In the genomic region with DNA sequence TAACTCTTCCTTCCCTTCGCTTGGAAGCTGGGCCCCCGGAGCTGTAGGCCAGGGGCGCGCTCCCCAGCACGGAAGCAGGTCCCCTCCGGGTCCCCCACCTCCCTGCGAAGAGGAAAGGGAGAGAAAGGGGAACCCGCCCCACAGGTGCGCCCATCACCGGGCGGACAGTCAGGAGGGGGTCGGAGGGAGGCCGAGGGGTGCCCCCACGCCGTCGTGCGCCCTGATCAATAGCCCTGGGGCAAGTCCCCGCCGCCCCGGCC, we compare ENCODE assay signal across 1 cellular context.
TF ChIP-seq lines count a peak whose summit lies in the region.

No MANE protein-coding gene starts in this region.

TF ChIP-seq in GM12878, 131 proteins besides CTCF, POLR2A, EP300 and RAD21:
- no peak for TF ChIP-seq BMI1 (IDR thresholded peaks at IDR 0.05; ENCODE audit: borderline replicate concordance)
- TF ChIP-seq TCF7 (IDR thresholded peaks at IDR 0.05; ENCODE audit: borderline replicate concordance) = no peak
- no peak for TF ChIP-seq YY1 (IDR thresholded peaks at IDR 0.05; ENCODE audit: low read depth, low read length)
- TF ChIP-seq, protein P1, sequence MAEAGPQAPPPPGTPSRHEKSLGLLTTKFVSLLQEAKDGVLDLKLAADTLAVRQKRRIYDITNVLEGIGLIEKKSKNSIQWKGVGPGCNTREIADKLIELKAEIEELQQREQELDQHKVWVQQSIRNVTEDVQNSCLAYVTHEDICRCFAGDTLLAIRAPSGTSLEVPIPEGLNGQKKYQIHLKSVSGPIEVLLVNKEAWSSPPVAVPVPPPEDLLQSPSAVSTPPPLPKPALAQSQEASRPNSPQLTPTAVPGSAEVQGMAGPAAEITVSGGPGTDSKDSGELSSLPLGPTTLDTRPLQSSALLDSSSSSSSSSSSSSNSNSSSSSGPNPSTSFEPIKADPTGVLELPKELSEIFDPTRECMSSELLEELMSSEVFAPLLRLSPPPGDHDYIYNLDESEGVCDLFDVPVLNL (IDR thresholded peaks at IDR 0.05; ENCODE audit: low read depth, low read length) = no peak
- TF ChIP-seq MTA3 (IDR thresholded peaks at IDR 0.05; ENCODE audit: borderline replicate concordance, low read length) = no peak
- TF ChIP-seq STAT1 (conservative IDR thresholded peaks at IDR 0.05) = no peak
- no peak for TF ChIP-seq SREBF1 (IDR thresholded peaks at IDR 0.05; ENCODE audit: low read length)
- TF ChIP-seq PAX8 (IDR thresholded peaks at IDR 0.05) = no peak
- no peak for TF ChIP-seq NFXL1 (IDR thresholded peaks at IDR 0.05; ENCODE audit: borderline replicate concordance)
- TF ChIP-seq CHD2 (IDR thresholded peaks at IDR 0.05; ENCODE audit: borderline replicate concordance, low read depth, low read length) = no peak
- TF ChIP-seq, protein P2, sequence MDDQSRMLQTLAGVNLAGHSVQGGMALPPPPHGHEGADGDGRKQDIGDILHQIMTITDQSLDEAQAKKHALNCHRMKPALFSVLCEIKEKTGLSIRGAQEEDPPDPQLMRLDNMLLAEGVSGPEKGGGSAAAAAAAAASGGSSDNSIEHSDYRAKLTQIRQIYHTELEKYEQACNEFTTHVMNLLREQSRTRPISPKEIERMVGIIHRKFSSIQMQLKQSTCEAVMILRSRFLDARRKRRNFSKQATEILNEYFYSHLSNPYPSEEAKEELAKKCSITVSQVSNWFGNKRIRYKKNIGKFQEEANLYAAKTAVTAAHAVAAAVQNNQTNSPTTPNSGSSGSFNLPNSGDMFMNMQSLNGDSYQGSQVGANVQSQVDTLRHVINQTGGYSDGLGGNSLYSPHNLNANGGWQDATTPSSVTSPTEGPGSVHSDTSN (IDR thresholded peaks at IDR 0.05; ENCODE audit: insufficient replicate concordance, low read depth, low read length) = no peak
- TF ChIP-seq TAF1 (IDR thresholded peaks at IDR 0.05; ENCODE audit: borderline replicate concordance, low read depth, low read length) = no peak
- no peak for TF ChIP-seq MYB (IDR thresholded peaks at IDR 0.05; ENCODE audit: borderline replicate concordance, low read depth, low read length)
- TF ChIP-seq, protein P3, sequence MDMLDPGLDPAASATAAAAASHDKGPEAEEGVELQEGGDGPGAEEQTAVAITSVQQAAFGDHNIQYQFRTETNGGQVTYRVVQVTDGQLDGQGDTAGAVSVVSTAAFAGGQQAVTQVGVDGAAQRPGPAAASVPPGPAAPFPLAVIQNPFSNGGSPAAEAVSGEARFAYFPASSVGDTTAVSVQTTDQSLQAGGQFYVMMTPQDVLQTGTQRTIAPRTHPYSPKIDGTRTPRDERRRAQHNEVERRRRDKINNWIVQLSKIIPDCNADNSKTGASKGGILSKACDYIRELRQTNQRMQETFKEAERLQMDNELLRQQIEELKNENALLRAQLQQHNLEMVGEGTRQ (IDR thresholded peaks at IDR 0.05; ENCODE audit: borderline replicate concordance, low read depth, low read length) = no peak
- TF ChIP-seq NR2C1 (IDR thresholded peaks at IDR 0.05) = no peak
- no peak for TF ChIP-seq ASH2L (IDR thresholded peaks at IDR 0.05; ENCODE audit: borderline replicate concordance, low read depth)
- no peak for TF ChIP-seq MEF2A (IDR thresholded peaks at IDR 0.05; ENCODE audit: insufficient read depth, low read depth, low read length)
